ENCODE assay signal across 8 cellular contexts in the genomic region with DNA sequence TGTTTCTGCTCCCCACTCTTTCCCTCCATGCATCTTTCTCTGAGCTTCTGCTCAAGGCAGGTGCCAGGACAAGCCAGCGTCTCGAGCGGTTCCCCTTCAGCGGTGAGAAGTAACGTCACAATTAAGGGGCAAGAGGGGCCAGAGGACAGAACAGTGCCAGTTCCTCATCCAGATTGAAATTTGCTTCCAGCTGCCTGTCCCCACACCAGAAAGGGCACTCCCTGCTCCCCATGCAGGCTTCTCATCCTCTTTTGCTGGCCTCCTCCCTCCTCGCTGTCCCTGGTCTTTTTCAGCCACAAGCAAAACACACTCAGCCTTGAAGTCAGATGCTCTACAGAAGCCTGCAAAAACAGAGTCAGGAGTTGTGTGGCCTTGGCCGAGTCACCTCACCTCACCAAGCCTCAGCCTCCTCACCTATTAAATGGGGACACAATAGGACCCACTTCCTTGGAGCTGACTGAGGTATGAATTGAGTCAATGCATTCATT. TPM values are rescaled to one million over a fixed set of nuclear protein-coding genes. Genes with fewer than 3 reads are reported as not detected.
DNase-seq lines count a peak whose midpoint lies in the region; ATAC-seq, FAIRE-seq and TF ChIP-seq lines count a peak whose summit lies in the region.

No MANE protein-coding gene starts in this region.

- H4K20me1 ChIP-seq in astrocyte (ENCODE audit: insufficient read depth, low read length): no peaks in the 10 kb centered on the region

- no peaks in the 10 kb centered on the region for H3K36me3 ChIP-seq in astrocyte (ENCODE audit: insufficient read depth, low read length)
- H3K36me3 ChIP-seq in mesodermal cell (ENCODE audit: control insufficient read depth, insufficient read depth, low read length): peaks cover 22% of the 10 kb centered on the region
- no peaks in the 10 kb centered on the region for H3K36me3 ChIP-seq in uterus

- peak overlapping the region; percentile 78 for H3K4me2 ChIP-seq in astrocyte (ENCODE audit: low read length)

- H3K4me3 ChIP-seq in astrocyte (ENCODE audit: insufficient read depth, low read depth, low read length): peak overlapping the region; percentile 24
- H3K4me3 ChIP-seq in mesodermal cell (ENCODE audit: extremely low read depth, insufficient read depth, low read length, poor library complexity, severe bottlenecking): no peak overlapping the region
- H3K4me3 ChIP-seq in uterus: no peak overlapping the region

- H3K27ac ChIP-seq in astrocyte (ENCODE audit: low read depth, low read length): peak overlapping the region; percentile 95
- peak overlapping the region; percentile 93 for H3K27ac ChIP-seq in mesodermal cell (ENCODE audit: low read depth, low read length, severe bottlenecking)
- H3K27ac ChIP-seq in uterus: peak overlapping the region; percentile 85 to 93

- H3K4me1 Mint-ChIP-seq in activated naive CD4-positive, alpha-beta T cell treated with anti-CD3 and anti-CD28 coated beads, Interleukin-2, amount 50 U/mL, for 24 hours: peaks cover 89% of the 10 kb centered on the region
- H3K4me1 Mint-ChIP-seq in astrocyte (ENCODE audit: low read depth, unreplicated experiment): peaks cover 74% of the 10 kb centered on the region

- intact Hi-C loops in uterus (cut with DNase I; ENCODE audit: low total_unique reads): no loop called here

- no peak overlapping the region for H2AFZ ChIP-seq in astrocyte (ENCODE audit: low read depth, low read length)

- H3K9me3 ChIP-seq in astrocyte (ENCODE audit: insufficient read depth, low read depth, low read length): no peaks in the 10 kb centered on the region
- no peaks in the 10 kb centered on the region for H3K9me3 ChIP-seq in mesodermal cell (ENCODE audit: control insufficient read depth, low read length)
- H3K9me3 ChIP-seq in uterus: no peaks in the 10 kb centered on the region

- no peak for FAIRE-seq in astrocyte (lab: Jason Lieb, UNC)

- peaks cover 12% of the 10 kb centered on the region for H3K36me3 Mint-ChIP-seq in activated naive CD4-positive, alpha-beta T cell treated with anti-CD3 and anti-CD28 coated beads, Interleukin-2, amount 50 U/mL, for 24 hours
- peaks cover 8% of the 10 kb centered on the region for H3K36me3 Mint-ChIP-seq in astrocyte (ENCODE audit: low read depth, unreplicated experiment)

- no peak for TF ChIP-seq POLR2A in uterus (IDR thresholded peaks at IDR 0.05)

- no peaks in the 10 kb centered on the region for H3K27me3 Mint-ChIP-seq in activated naive CD4-positive, alpha-beta T cell treated with anti-CD3 and anti-CD28 coated beads, Interleukin-2, amount 50 U/mL, for 24 hours
- no peaks in the 10 kb centered on the region for H3K27me3 Mint-ChIP-seq in astrocyte (ENCODE audit: low read depth, unreplicated experiment)

- no peaks in the 10 kb centered on the region for H3K27me3 ChIP-seq in astrocyte (ENCODE audit: insufficient read depth, low read length)
- H3K27me3 ChIP-seq in uterus: no peaks in the 10 kb centered on the region

- peaks cover 72% of the 10 kb centered on the region for H3K4me1 ChIP-seq in astrocyte (ENCODE audit: insufficient read depth, low read length)
- H3K4me1 ChIP-seq in mesodermal cell (ENCODE audit: control insufficient read depth, insufficient read depth, low read length, poor library complexity, severe bottlenecking): peaks cover 90% of the 10 kb centered on the region
- peaks cover 36 to 48% of the 10 kb centered on the region in 2 donors for H3K4me1 ChIP-seq in uterus

- DNase-seq in activated naive CD4-positive, alpha-beta T cell (lab: John Stamatoyannopoulos, UW): no peak
- DNase-seq in astrocyte (ENCODE audit: low read depth) (no peak), uterus (no peak), NCI-H82 (lab: John Stamatoyannopoulos, UW) (no peak)

- peak overlapping the region; percentile 65 for H3K9ac ChIP-seq in astrocyte (ENCODE audit: low read length)

- H3K79me2 ChIP-seq in astrocyte (ENCODE audit: insufficient read depth, low read length): peaks cover 60% of the 10 kb centered on the region

- TF ChIP-seq CTCF in astrocyte (IDR thresholded peaks at IDR 0.05; ENCODE audit: insufficient read depth, low read depth, low read length) (no peak), uterus (IDR thresholded peaks at IDR 0.05) (no peak)

- no peaks in the 10 kb centered on the region for H3K9me3 Mint-ChIP-seq in activated naive CD4-positive, alpha-beta T cell treated with anti-CD3 and anti-CD28 coated beads, Interleukin-2, amount 50 U/mL, for 24 hours
- H3K9me3 Mint-ChIP-seq in astrocyte (ENCODE audit: unreplicated experiment): no peaks in the 10 kb centered on the region

- 60 to 87% methylated on average over 2 to 7 of the region's 7 CpGs for WGBS in mesodermal cell (ENCODE audit: insufficient coverage in 2 of 2), 2 experiments

- ATAC-seq in GM21381 (IDR thresholded peaks at IDR 0.05; ENCODE audit: unreplicated experiment) (no peak), GM21786 (IDR thresholded peaks at IDR 0.05; ENCODE audit: unreplicated experiment) (no peak)

- H3K4me3 Mint-ChIP-seq in activated naive CD4-positive, alpha-beta T cell treated with anti-CD3 and anti-CD28 coated beads, Interleukin-2, amount 50 U/mL, for 24 hours: peak overlapping the region; percentile 80
- H3K4me3 Mint-ChIP-seq in astrocyte (ENCODE audit: unreplicated experiment): no peak overlapping the region

- H3K27ac Mint-ChIP-seq in activated naive CD4-positive, alpha-beta T cell treated with anti-CD3 and anti-CD28 coated beads, Interleukin-2, amount 50 U/mL, for 24 hours: peak overlapping the region; percentile 96
- H3K27ac Mint-ChIP-seq in astrocyte (ENCODE audit: unreplicated experiment): peak overlapping the region; percentile 94

RNA-seq across cellular contexts. Expression of gene ECE1, which starts 35.0 kb away (rescaled TPM):
- total RNA-seq in astrocyte (172 and 182 TPM in 2 replicates), uterus (100 to 1,000 TPM in 1 of 4 donors, 10 to 100 TPM in 3; 45.6 to 175 (median 59.1) TPM)
- polyA plus RNA-seq in mesodermal cell (2013, experiment 1 of 2): 279 TPM
- polyA plus RNA-seq in mesodermal cell (2013, experiment 2 of 2): 263 TPM
